Comparison of ENCODE assay signal across 16 cellular contexts in the genomic region with DNA sequence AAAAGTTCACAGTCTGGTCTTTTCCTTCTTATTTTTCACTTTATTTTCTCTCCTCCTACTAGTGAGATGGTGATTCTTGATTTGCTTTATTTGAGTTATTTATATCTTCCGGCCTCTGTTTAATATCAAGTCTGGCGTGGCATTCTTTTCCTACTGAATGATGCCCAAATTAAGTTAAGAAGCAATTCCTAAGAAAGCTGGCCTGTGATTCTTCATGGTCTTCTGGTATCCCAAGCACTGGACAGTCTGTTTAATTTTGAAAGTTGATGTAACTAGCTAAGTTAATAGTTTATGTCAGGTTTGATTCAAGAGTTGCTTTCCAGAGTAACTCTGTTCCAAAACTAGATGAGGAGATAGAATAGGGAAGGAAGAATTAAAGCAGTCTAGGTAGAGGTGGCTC.
"Had no signal": no experiment of that assay in that cellular context is flagged by ENCODE, and none has a peak within 500 bp of the region (broad histone marks: within the 10 kb centered on the region; RNA-seq: fewer than 3 reads in every experiment).

No MANE protein-coding gene starts in this region.

- H3K27me3 ChIP-seq: left lung had no signal

- H3K9me3 ChIP-seq: left lung, mucosa of descending colon had no signal

- DNase-seq: activated CD4-positive, alpha-beta T cell treated with anti-CD3 and anti-CD28 coated beads for 1 hour; activated CD4-positive, alpha-beta T cell treated with anti-CD3 and anti-CD28 coated beads, Interleukin-2, amount 50 U/mL, for 4 hours; activated naive CD4-positive, alpha-beta T cell treated with anti-CD3 and anti-CD28 coated beads for 36 hours; activated naive CD8-positive, alpha-beta T cell treated with anti-CD3 and anti-CD28 coated beads, Interleukin-2, amount 50 U/mL, for 24 hours; endodermal cell; hippocampal formation; left lung; mucosa of descending colon; nucleus accumbens; stimulated activated CD4-positive, alpha-beta T cell treated with anti-CD3 and anti-CD28 coated beads, Interleukin-1b, Interleukin-23, amount 100 ng/mL, for 48 hours; stimulated activated naive CD8-positive, alpha-beta T cell treated with anti-CD3 and anti-CD28 coated beads, Interleukin-15, amount 100 ng/mL, for 72 hours; T-cell; T-helper 9 cell had no signal

- H3K4me3 Mint-ChIP-seq: activated naive CD4-positive, alpha-beta T cell treated with anti-CD3 and anti-CD28 coated beads for 36 hours; activated naive CD8-positive, alpha-beta T cell treated with anti-CD3 and anti-CD28 coated beads, Interleukin-2, amount 50 U/mL, for 24 hours; activated T-helper 17 cell treated with anti-CD3 and anti-CD28 coated beads, Interleukin-2, amount 50 U/mL, for 72 hours; endodermal cell; nephron; stimulated activated naive CD8-positive, alpha-beta T cell treated with anti-CD3 and anti-CD28 coated beads, Interleukin-15, amount 100 ng/mL, for 72 hours; T-cell had no signal

- H3K36me3 Mint-ChIP-seq: T-cell had no signal

- H3K27me3 Mint-ChIP-seq: activated T-helper 17 cell treated with anti-CD3 and anti-CD28 coated beads, Interleukin-2, amount 50 U/mL, for 72 hours; stimulated activated naive CD8-positive, alpha-beta T cell treated with anti-CD3 and anti-CD28 coated beads, Interleukin-15, amount 100 ng/mL, for 72 hours had no signal

- ATAC-seq: activated naive CD8-positive, alpha-beta T cell treated with anti-CD3 and anti-CD28 coated beads, Interleukin-2, amount 50 U/mL, for 24 hours; activated T-helper 17 cell treated with anti-CD3 and anti-CD28 coated beads, Interleukin-2, amount 50 U/mL, for 72 hours; left lung; mucosa of descending colon; sciatic nerve; stimulated activated naive CD8-positive, alpha-beta T cell treated with anti-CD3 and anti-CD28 coated beads, Interleukin-15, amount 100 ng/mL, for 72 hours; T-cell had no signal

- H3K4me1 Mint-ChIP-seq: activated T-helper 17 cell treated with anti-CD3 and anti-CD28 coated beads, Interleukin-2, amount 50 U/mL, for 72 hours; endodermal cell had no signal

- H3K27ac ChIP-seq: left lung had no signal

- H3K9me3 Mint-ChIP-seq: activated naive CD4-positive, alpha-beta T cell treated with anti-CD3 and anti-CD28 coated beads for 36 hours; activated naive CD8-positive, alpha-beta T cell treated with anti-CD3 and anti-CD28 coated beads, Interleukin-2, amount 50 U/mL, for 24 hours; activated T-helper 17 cell treated with anti-CD3 and anti-CD28 coated beads, Interleukin-2, amount 50 U/mL, for 72 hours; endodermal cell; nephron; stimulated activated naive CD8-positive, alpha-beta T cell treated with anti-CD3 and anti-CD28 coated beads, Interleukin-15, amount 100 ng/mL, for 72 hours; T-cell had no signal

- H3K27ac Mint-ChIP-seq: activated naive CD4-positive, alpha-beta T cell treated with anti-CD3 and anti-CD28 coated beads for 36 hours; activated naive CD8-positive, alpha-beta T cell treated with anti-CD3 and anti-CD28 coated beads, Interleukin-2, amount 50 U/mL, for 24 hours; activated T-helper 17 cell treated with anti-CD3 and anti-CD28 coated beads, Interleukin-2, amount 50 U/mL, for 72 hours; endodermal cell; nephron; T-cell had no signal

- H3K4me3 ChIP-seq: left lung, mucosa of descending colon had no signal
